Comparison of ENCODE assay signal across 19 cellular contexts in genomic region chr7:114759347-114760062, GRCh38.
DNase-seq lines count a peak whose midpoint lies in the region; ATAC-seq and TF ChIP-seq lines count a peak whose summit lies in the region.
"Had no signal": no experiment of that assay in that cellular context is flagged by ENCODE, and none has a peak within 500 bp of the region (broad histone marks: within the 10 kb centered on the region; RNA-seq: fewer than 3 reads in every experiment).

No MANE protein-coding gene starts in this region.

- no peaks in the 10 kb centered on the region for H3K36me3 ChIP-seq in trophoblast cell (ENCODE audit: control insufficient read depth in 1 of 2, insufficient read depth in 2 of 2, low read length in 2 of 2)
- H3K36me3 ChIP-seq: gastroesophageal sphincter, sigmoid colon had no signal

- H2BK5ac ChIP-seq in trophoblast cell (ENCODE audit: low read depth, low read length, poor library complexity) = no peak overlapping the region

- H2AFZ ChIP-seq in trophoblast cell (ENCODE audit: insufficient read depth, low read length, poor library complexity) = no peak overlapping the region

- no peak overlapping the region for H4K8ac ChIP-seq in trophoblast cell (ENCODE audit: low read depth, low read length)

- intact Hi-C loops in left colon (cut with DNase I, micrococcal nuclease) (no loop called here), lower leg skin (cut with DNase I; ENCODE audit: low total_unique reads) (no loop called here)

- no peak overlapping the region for H3K9ac ChIP-seq in trophoblast cell (ENCODE audit: low read length)
- H3K9ac ChIP-seq: KMS-11 had no signal

- no CpG with 5 or more reads among the region's 2 CpGs for WGBS in trophoblast cell (ENCODE audit: extremely low coverage, insufficient coverage, insufficient read length)
- WGBS in lower leg skin, 2 donors = 75 to 91% methylated on average over 2 of the region's 2 CpGs

- no peaks in the 10 kb centered on the region for H3K27me3 ChIP-seq in trophoblast cell (ENCODE audit: insufficient read depth, low read length)
- H3K27me3 ChIP-seq: gastroesophageal sphincter, sigmoid colon, testis had no signal

- no peak overlapping the region for H3K23ac ChIP-seq in trophoblast cell (ENCODE audit: low read length)

- no peak overlapping the region for H3K4ac ChIP-seq in trophoblast cell (ENCODE audit: low read depth, low read length)

- ATAC-seq in left colon (peak; percentile 76), HG02571 (IDR thresholded peaks at IDR 0.05; ENCODE audit: unreplicated experiment) (no peak), HG03432 (IDR thresholded peaks at IDR 0.05; ENCODE audit: unreplicated experiment) (no peak)
- ATAC-seq: activated CD8-positive, alpha-beta memory T cell treated with anti-CD3 and anti-CD28 coated beads, Interleukin-2, amount 10 ng/mL, durations not matched to agents 7 days and 5 days; gastroesophageal sphincter; naive thymus-derived CD4-positive, alpha-beta T cell; Right ventricle myocardium inferior had no signal

- peak; percentile 54 for DNase-seq in DMS53 (lab: John Stamatoyannopoulos, UW)
- peak; percentile 95 for DNase-seq in NCI-H1092 treated with DMSO at 0.1 percent for 48 hours (lab: John Stamatoyannopoulos, UW)
- DNase-seq in astrocyte of the hippocampus (ENCODE audit: low read depth, low spot score) = peak; percentile 43
- DNase-seq in left colon = peak in 1 of 2 donors; percentile 32
- no peak for DNase-seq in trophoblast cell
- no peak for DNase-seq in lower leg skin (ENCODE audit: low spot score in 2 of 2)
- DNase-seq: activated CD8-positive, alpha-beta memory T cell treated with anti-CD3 and anti-CD28 coated beads, Interleukin-2, amount 10 ng/mL, durations not matched to agents 7 days and 5 days; activated naive CD8-positive, alpha-beta T cell treated with anti-CD3 and anti-CD28 coated beads, Interleukin-2, amount 10 ng/mL, durations not matched to agents 7 days and 5 days; CD4-positive, CD25-positive, alpha-beta regulatory T cell; cortex of kidney; kidney; naive thymus-derived CD4-positive, alpha-beta T cell; sigmoid colon; testis had no signal

- H3K4me1 ChIP-seq in trophoblast cell (ENCODE audit: control insufficient read depth in 1 of 2, insufficient read depth in 2 of 2, low read length in 2 of 2) = no peaks in the 10 kb centered on the region
- H3K4me1 ChIP-seq: gastroesophageal sphincter, testis had no signal

- TF ChIP-seq CTCF in lower leg skin (IDR thresholded peaks at IDR 0.05) = no peak

- no peak for TF ChIP-seq POLR2A in lower leg skin (IDR thresholded peaks at IDR 0.05)

- H4K12ac ChIP-seq in trophoblast cell (ENCODE audit: low read depth, low read length) = no peak overlapping the region

- no peak overlapping the region for H2AK5ac ChIP-seq in trophoblast cell (ENCODE audit: low read length)

- no peak overlapping the region for H3K27ac ChIP-seq in trophoblast cell (ENCODE audit: low read depth, low read length)
- H3K27ac ChIP-seq: gastroesophageal sphincter, KMS-11, sigmoid colon, testis had no signal

- no peaks in the 10 kb centered on the region for H3K79me1 ChIP-seq in trophoblast cell (ENCODE audit: low read length)

- H3K9me3 ChIP-seq in trophoblast cell (ENCODE audit: insufficient read depth, low read depth, low read length) = no peaks in the 10 kb centered on the region
- H3K9me3 ChIP-seq: gastroesophageal sphincter, sigmoid colon, testis had no signal

- H2BK120ac ChIP-seq in trophoblast cell (ENCODE audit: insufficient read depth, low read length, poor library complexity) = no peak overlapping the region

- H3K4me3 ChIP-seq in trophoblast cell (ENCODE audit: low read depth, low read length) (no peak overlapping the region), lower leg skin (ENCODE audit: low read depth, poor library complexity, severe bottlenecking) (no peak overlapping the region)
- H3K4me3 ChIP-seq: gastroesophageal sphincter, sigmoid colon, testis had no signal

- H3K18ac ChIP-seq in trophoblast cell (ENCODE audit: low read length) = no peak overlapping the region

- no peak overlapping the region for H4K91ac ChIP-seq in trophoblast cell (ENCODE audit: low read depth, low read length)

- H3K14ac ChIP-seq in trophoblast cell (ENCODE audit: low read length) = no peak overlapping the region

- no peak overlapping the region for H3K4me2 ChIP-seq in trophoblast cell (ENCODE audit: low read length)
- H3K4me2 ChIP-seq: KMS-11 had no signal

- no peak overlapping the region for H2BK12ac ChIP-seq in trophoblast cell (ENCODE audit: low read length)

- no peaks in the 10 kb centered on the region for H3K79me2 ChIP-seq in trophoblast cell (ENCODE audit: control insufficient read depth, insufficient read depth, low read length, poor library complexity)

Comparison
In these comparisons a context has a peak if more than half of its experiments do, and no peak if none do; other contexts are left out.
1. DNase-seq: peak in DMS53 (single experiment), NCI-H1092 treated with DMSO at 0.1 percent for 48 hours (single experiment) and astrocyte of the hippocampus (single experiment); none in trophoblast cell (0 of 2) and lower leg skin (0 of 2).